9 cellular contexts compared by ENCODE assay signal in the genomic region with DNA sequence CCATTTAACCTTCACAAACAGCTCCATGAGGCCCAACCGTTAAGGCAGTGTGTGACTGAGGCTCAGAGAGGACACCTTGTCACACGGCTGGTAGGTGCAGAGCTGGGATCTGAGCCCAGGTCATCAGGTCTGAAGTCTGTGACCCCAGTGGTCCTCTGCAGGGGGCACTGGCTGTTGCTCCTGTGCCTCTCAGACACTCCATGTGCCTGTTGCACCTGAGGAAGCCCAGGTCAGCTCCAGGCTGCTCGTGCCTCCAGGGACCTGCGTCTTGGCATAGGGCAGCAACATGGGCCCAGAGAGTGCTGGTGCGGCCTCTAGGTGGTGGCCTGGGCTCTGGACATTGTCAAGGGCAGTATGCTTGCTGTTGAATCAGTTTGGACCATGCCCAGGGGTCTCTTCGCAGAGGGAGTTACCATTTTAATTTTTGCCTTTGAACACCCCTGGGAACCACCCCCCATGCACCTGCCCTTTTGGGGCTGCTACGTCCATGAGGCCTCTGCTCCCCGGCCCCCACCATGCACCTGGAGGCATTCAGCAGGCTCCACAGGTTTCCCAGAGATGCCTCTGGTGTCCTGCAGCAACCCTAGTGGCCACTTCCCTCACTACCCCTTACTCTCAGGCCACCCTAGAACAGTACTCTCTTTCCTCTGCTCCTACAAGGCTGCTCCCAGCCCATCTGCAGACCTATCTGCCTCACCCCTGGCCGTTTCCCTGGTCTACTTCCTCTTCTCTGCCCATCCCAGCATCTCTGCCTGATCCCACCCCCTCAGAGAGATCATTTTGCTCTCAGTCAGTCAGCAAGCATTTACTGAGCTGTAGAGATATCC. TPM values are rescaled to one million over a fixed set of nuclear protein-coding genes. Genes with fewer than 3 reads are reported as not detected.
DNase-seq lines count a peak whose midpoint lies in the region; ATAC-seq, FAIRE-seq and TF ChIP-seq lines count a peak whose summit lies in the region.
"Had no signal": no experiment of that assay in that cellular context is flagged by ENCODE, and none has a peak within 500 bp of the region (broad histone marks: within the 10 kb centered on the region; RNA-seq: fewer than 3 reads in every experiment).

No MANE protein-coding gene starts in this region.

- no peak for FAIRE-seq in endothelial cell of umbilical vein (lab: Jason Lieb, UNC)
- FAIRE-seq: pancreas had no signal

- no peak overlapping the region for H3K4me2 ChIP-seq in endothelial cell of umbilical vein (ENCODE audit: insufficient read depth, low read length)

- intact Hi-C loops in MCF 10A (cut with micrococcal nuclease): no loop called here
- intact Hi-C loops in endothelial cell of umbilical vein (cut with micrococcal nuclease): no loop called here
- intact Hi-C loops in stomach (cut with DNase I; ENCODE audit: low total_unique reads): loop anchor here (5.0 kb wide), 1 partner anchor 188 kb away; no protein-coding TSS in a partner anchor

- TF ChIP-seq EP300 in stomach (IDR thresholded peaks at IDR 0.05): no peak

- H3K9me3 ChIP-seq in Peyer's patch: no peaks in the 10 kb centered on the region
- no peaks in the 10 kb centered on the region for H3K9me3 ChIP-seq in endothelial cell of umbilical vein (replicated peaks; ENCODE audit: control insufficient read depth, insufficient read depth, low read length)
- no peaks in the 10 kb centered on the region for H3K9me3 ChIP-seq in stomach
- H3K9me3 ChIP-seq: pancreas had no signal

- dilution Hi-C loops in endothelial cell of umbilical vein (cut with MboI; ENCODE audit: extremely low pct_ligation_motif_present, low sequenced_read_pairs): loop anchor here (25.0 kb wide), 1 partner anchor 223 kb away; no protein-coding TSS in a partner anchor

- H3K36me3 Mint-ChIP-seq in MCF 10A (ENCODE audit: insufficient read depth, unreplicated experiment): no peaks in the 10 kb centered on the region

- peaks cover 4 to 71% (median 11%) of the 10 kb centered on the region in 4 donors for H3K4me1 ChIP-seq in Peyer's patch
- H3K4me1 ChIP-seq in endothelial cell of umbilical vein (ENCODE audit: control insufficient read depth, extremely low read depth, insufficient read depth, low read length): peaks cover 39% of the 10 kb centered on the region
- peaks cover 41 to 94% (median 58%) of the 10 kb centered on the region in 4 donors for H3K4me1 ChIP-seq in stomach

- peak; percentile 65 to 75 for DNase-seq in T47D (ENCODE audit: low read depth in 1 of 2, low spot score in 1 of 2)
- no peak for DNase-seq in MCF 10A (ENCODE audit: unreplicated experiment)
- peak in 2 of 3 donors; percentile 45 to 50 for DNase-seq in Peyer's patch
- DNase-seq in endothelial cell of umbilical vein (ENCODE audit: low read depth, low spot score): no peak
- peak; percentile 24 for DNase-seq in stomach
- DNase-seq in superior temporal gyrus (ENCODE audit: extremely low spot score): no peak

- H3K4me3 Mint-ChIP-seq in MCF 10A (ENCODE audit: unreplicated experiment): no peak overlapping the region

- no peaks in the 10 kb centered on the region for H3K9me1 ChIP-seq in endothelial cell of umbilical vein (replicated peaks; ENCODE audit: control insufficient read depth, extremely low read depth, insufficient read depth, low read length)

- no peak overlapping the region for H3K27ac Mint-ChIP-seq in MCF 10A (ENCODE audit: low read depth, unreplicated experiment)

- ATAC-seq in HG02571 (IDR thresholded peaks at IDR 0.05; ENCODE audit: unreplicated experiment): no peak
- ATAC-seq in HG03457 (IDR thresholded peaks at IDR 0.05; ENCODE audit: unreplicated experiment): no peak
- ATAC-seq: pancreas had no signal

- H3K9me3 Mint-ChIP-seq in MCF 10A (ENCODE audit: unreplicated experiment): no peaks in the 10 kb centered on the region

- TF ChIP-seq CTCF in MCF 10A (IDR thresholded peaks at IDR 0.05; ENCODE audit: unreplicated experiment) (no peak), Peyer's patch (IDR thresholded peaks at IDR 0.05) (peak in 3 of 6 experiments; percentile 31 to 36 (median 32)), endothelial cell of umbilical vein (IDR thresholded peaks at IDR 0.05; ENCODE audit: extremely low read depth in 1 of 2, insufficient read depth in 1 of 2, low read depth in 1 of 2, low read length in 2 of 2) (peak; percentile 30 to 51), stomach (IDR thresholded peaks at IDR 0.05) (no peak)

- no peaks in the 10 kb centered on the region for H4K20me1 ChIP-seq in endothelial cell of umbilical vein (replicated peaks; ENCODE audit: control insufficient read depth, extremely low read depth, insufficient read depth, low read length)

- H3K27ac ChIP-seq in Peyer's patch (no peak overlapping the region), endothelial cell of umbilical vein (ENCODE audit: insufficient read depth, low read depth, low read length) (no peak overlapping the region), stomach (no peak overlapping the region)
- H3K27ac ChIP-seq: pancreas had no signal

- H3K4me3 ChIP-seq in Peyer's patch: no peak overlapping the region
- H3K4me3 ChIP-seq in endothelial cell of umbilical vein (replicated peaks in 1 of 3; ENCODE audit: insufficient read depth in 1 of 3, low read depth in 1 of 3, low read length in 3 of 3): no peak overlapping the region
- H3K4me3 ChIP-seq in stomach: no peak overlapping the region
- H3K4me3 ChIP-seq: pancreas had no signal

- CTCF ChIA-PET in MCF 10A (lab: Yijun Ruan, JAX): interaction anchor here (0.6 to 25.8 kb wide), 6 partner anchors 12 to 191 kb away, joined by 3 to 969 read pairs (median 3); a partner anchor contains a TSS
- CTCF ChIA-PET in endothelial cell of umbilical vein (lab: Charles Lee): interaction anchor here (0.6 to 17.2 kb wide), 8 partner anchors 11 to 193 kb away, joined by 3 to 807 read pairs (median 6); a partner anchor contains a TSS

- 75 to 88% (median 85%) methylated on average over 6 to 9 of the region's 9 CpGs for WGBS in stomach, 5 donors

- H3K36me3 ChIP-seq in Peyer's patch: no peaks in the 10 kb centered on the region
- no peaks in the 10 kb centered on the region for H3K36me3 ChIP-seq in endothelial cell of umbilical vein (ENCODE audit: control insufficient read depth in 2 of 2, extremely low read depth in 1 of 2, insufficient read depth in 2 of 2, low read length in 2 of 2)
- H3K36me3 ChIP-seq in stomach: no peaks in the 10 kb centered on the region
- H3K36me3 ChIP-seq: pancreas had no signal

- no peak overlapping the region for H2AFZ ChIP-seq in endothelial cell of umbilical vein (ENCODE audit: low read depth, low read length)

- H3K9ac ChIP-seq in endothelial cell of umbilical vein (replicated peaks; ENCODE audit: extremely low read depth, insufficient read depth, low read length): no peak overlapping the region

- H3K79me2 ChIP-seq in endothelial cell of umbilical vein (ENCODE audit: control insufficient read depth, insufficient read depth, low read length): no peaks in the 10 kb centered on the region

- TF ChIP-seq POLR2A in Peyer's patch (IDR thresholded peaks at IDR 0.05) (no peak), endothelial cell of umbilical vein (IDR thresholded peaks at IDR 0.05; ENCODE audit: low read depth, low read length) (no peak), stomach (IDR thresholded peaks at IDR 0.05) (no peak)

- in situ Hi-C loops in T47D (cut with HindIII; ENCODE audit: low pct_unique_long_range_greater_than_20kb, low sequenced_read_pairs): no loop called here

- no peaks in the 10 kb centered on the region for H3K27me3 Mint-ChIP-seq in MCF 10A (ENCODE audit: insufficient read depth, unreplicated experiment)

- H3K27me3 ChIP-seq in Peyer's patch: no peaks in the 10 kb centered on the region
- H3K27me3 ChIP-seq in endothelial cell of umbilical vein (ENCODE audit: control insufficient read depth in 2 of 2, insufficient read depth in 2 of 2, low read length in 2 of 2): no peaks in the 10 kb centered on the region
- H3K27me3 ChIP-seq in stomach: no peaks in the 10 kb centered on the region
- H3K27me3 ChIP-seq: pancreas had no signal

- POLR2A ChIA-PET in MCF 10A (lab: Yijun Ruan, JAX): no interaction called here
- POLR2A ChIA-PET in endothelial cell of umbilical vein (lab: Charles Lee): no interaction called here

- no TSS peak for BruUV-seq in MCF 10A (replicated peaks; lab: Mats Ljungman, UMichigan)
- BruUV-seq in endothelial cell of umbilical vein (replicated peaks; lab: Mats Ljungman, UMichigan): no TSS peak

- H3K4me1 Mint-ChIP-seq in MCF 10A (ENCODE audit: insufficient read depth, unreplicated experiment): peaks cover 23% of the 10 kb centered on the region

TF ChIP-seq in endothelial cell of umbilical vein, 7 proteins besides CTCF, POLR2A, EP300 and RAD21 (continues in another document):
- TF ChIP-seq EZH2 (IDR thresholded peaks at IDR 0.05; ENCODE audit: borderline replicate concordance, low read depth, low read length, severe bottlenecking): no peak
- TF ChIP-seq MYC (IDR thresholded peaks at IDR 0.05; ENCODE audit: low read depth, low read length): no peak
- no peak for TF ChIP-seq FOS (IDR thresholded peaks at IDR 0.05; ENCODE audit: borderline replicate concordance, insufficient read depth, low read length)

RNA-seq across cellular contexts. Expression of a gene that starts 25.2 kb away (rescaled TPM):
- total RNA-seq in MCF 10A (2022) (not detected in 2 replicates), Peyer's patch (100 to 1,000 TPM; 263 to 745 (median 649) TPM), endothelial cell of umbilical vein (not detected in 2 replicates), stomach (100 to 1,000 TPM in 2 of 5 donors, 10 to 100 TPM in 3; 22.3 to 299 (median 85.8) TPM)
- polyA plus RNA-seq in endothelial cell of umbilical vein (not detected in 2 replicates), stomach (10 to 100 TPM in 1 of 3 donors, 1 to 10 TPM in 2; 9.5 to 40.9 (median 9.6) TPM)
- polyA plus RNA-seq in endothelial cell of umbilical vein (2011; cell fraction: cytosol; rRNA removed): not detected in 2 replicates
- polyA plus RNA-seq in endothelial cell of umbilical vein (2011; cell fraction: nucleus; rRNA removed): 0.10 and 0.53 TPM in 2 replicates
- not detected in 2 replicates for polyA plus RNA-seq in endothelial cell of umbilical vein (2012)
- polyA minus RNA-seq in endothelial cell of umbilical vein: not detected in 2 replicates
- polyA minus RNA-seq in endothelial cell of umbilical vein (2011; cell fraction: cytosol; rRNA and poly(A)+ RNA removed): not detected
- not detected in 2 replicates for polyA minus RNA-seq in endothelial cell of umbilical vein (2011; cell fraction: nucleus; rRNA and poly(A)+ RNA removed)

RNA-seq across cellular contexts. Expression of a gene that starts 48.1 kb away (rescaled TPM):
- total RNA-seq in MCF 10A (2022) (not detected in 2 replicates), Peyer's patch (10 to 100 TPM; 16.3 to 72.6 (median 32.4) TPM), endothelial cell of umbilical vein (18.5 and 27.9 TPM in 2 replicates), stomach (100 to 1,000 TPM in 2 of 5 donors, 10 to 100 TPM in 3; 32.2 to 213 (median 84.6) TPM)
- polyA plus RNA-seq in endothelial cell of umbilical vein (48.3 and 52.0 TPM in 2 replicates), stomach (100 to 1,000 TPM in 2 of 3 donors, 10 to 100 TPM in 1; 83.8 to 350 (median 194) TPM)
- polyA plus RNA-seq in endothelial cell of umbilical vein (2011; cell fraction: cytosol; rRNA removed): 54.1 and 70.7 TPM in 2 replicates
- 25.9 and 33.8 TPM in 2 replicates for polyA plus RNA-seq in endothelial cell of umbilical vein (2011; cell fraction: nucleus; rRNA removed)
- 126 and 137 TPM in 2 replicates for polyA plus RNA-seq in endothelial cell of umbilical vein (2012)
- polyA minus RNA-seq in endothelial cell of umbilical vein: 33.8 and 34.9 TPM in 2 replicates
- polyA minus RNA-seq in endothelial cell of umbilical vein (2011; cell fraction: cytosol; rRNA and poly(A)+ RNA removed): 57.1 TPM
- polyA minus RNA-seq in endothelial cell of umbilical vein (2011; cell fraction: nucleus; rRNA and poly(A)+ RNA removed): 5.3 and 6.4 TPM in 2 replicates

Comparison
In these comparisons a context has a peak if more than half of its experiments do, and no peak if none do; other contexts are left out.
1. DNase-seq: peak in T47D (2 of 2), Peyer's patch (2 of 3) and stomach (single experiment); none in MCF 10A (single experiment), endothelial cell of umbilical vein (single experiment) and superior temporal gyrus (single experiment).
2. CTCF ChIP-seq: peak in endothelial cell of umbilical vein (2 of 2); none in MCF 10A (single experiment) and stomach (0 of 7).
3. RNA of a gene that starts 25.2 kb away (total RNA-seq): 263 to 745 TPM in Peyer's patch and 22.3 to 299 TPM in stomach; not detected in endothelial cell of umbilical vein and not detected in MCF 10A; every median in the first group is over 10 times any median in the second.
4. RNA of a gene that starts 48.1 kb away (total RNA-seq): 32.2 to 213 TPM in stomach, 16.3 to 72.6 TPM in Peyer's patch and 18.5 to 27.9 TPM in endothelial cell of umbilical vein; not detected in MCF 10A; every median in the first group is over 10 times any median in the second.